ENCODE assay signal across 26 cellular contexts in the genomic region with DNA sequence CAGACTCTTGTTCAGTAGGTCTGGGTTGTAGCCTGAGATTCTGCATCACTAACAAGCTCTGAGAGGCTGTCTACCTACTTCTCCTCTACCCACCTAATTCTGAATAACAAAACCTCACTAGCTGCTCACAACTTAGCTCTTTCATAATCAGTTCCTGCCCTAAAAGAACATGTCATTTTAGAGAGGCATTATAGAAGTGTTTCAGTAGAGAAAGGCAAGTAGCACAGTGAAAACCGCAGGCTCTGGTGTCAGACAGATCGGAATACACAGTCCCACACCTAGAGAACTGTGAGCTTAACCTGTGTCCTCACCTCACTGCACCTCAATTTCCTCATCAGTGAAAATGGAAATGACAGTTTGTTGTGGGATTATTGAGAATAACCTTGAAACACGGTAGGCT.
DNase-seq lines count a peak whose midpoint lies in the region; ATAC-seq, FAIRE-seq and TF ChIP-seq lines count a peak whose summit lies in the region.
"Had no signal": no experiment of that assay in that cellular context is flagged by ENCODE, and none has a peak within 500 bp of the region (broad histone marks: within the 10 kb centered on the region; RNA-seq: fewer than 3 reads in every experiment).

No MANE protein-coding gene starts in this region.

- ATAC-seq in GM18870 (IDR thresholded peaks at IDR 0.05; ENCODE audit: unreplicated experiment) = peak; percentile 51
- peak; percentile 32 for ATAC-seq in WTC11
- no peak for ATAC-seq in GM18867 (IDR thresholded peaks at IDR 0.05; ENCODE audit: unreplicated experiment)
- ATAC-seq: Panc1 had no signal

- H2AFZ ChIP-seq in keratinocyte (ENCODE audit: control insufficient read depth, low read length) = no peak overlapping the region

- H3K27me3 ChIP-seq in keratinocyte (ENCODE audit: control insufficient read depth, extremely low read depth, insufficient read depth, low read length) = no peaks in the 10 kb centered on the region
- no peaks in the 10 kb centered on the region for H3K27me3 ChIP-seq in testis

- dilution Hi-C loops in keratinocyte (cut with MboI; ENCODE audit: extremely low pct_ligation_motif_present, low sequenced_read_pairs) = no loop called here

- no peak for TF ChIP-seq POLR2A in testis (IDR thresholded peaks at IDR 0.05)

- H3K4me1 ChIP-seq in keratinocyte (ENCODE audit: control insufficient read depth, extremely low read depth, insufficient read depth, low read length) = no peaks in the 10 kb centered on the region
- no peaks in the 10 kb centered on the region for H3K4me1 ChIP-seq in testis

- peaks cover 42% of the 10 kb centered on the region for H3K4me1 Mint-ChIP-seq in WTC11
- H3K4me1 Mint-ChIP-seq: IgD-negative memory B cell had no signal

- H3K36me3 ChIP-seq in keratinocyte (ENCODE audit: control insufficient read depth in 2 of 2, extremely low read depth in 1 of 2, insufficient read depth in 2 of 2, low read length in 2 of 2) (no peaks in the 10 kb centered on the region), testis (ENCODE audit: low read depth, missing control alignments) (no peaks in the 10 kb centered on the region)

- 87 to 89% methylated on average over 3 of the region's 3 CpGs for WGBS in testis, 2 donors

- H3K4me2 ChIP-seq in keratinocyte (ENCODE audit: control insufficient read depth, extremely low read depth, insufficient read depth, low read depth, low read length) = no peak overlapping the region
- H3K4me2 ChIP-seq: SK-N-SH had no signal

- H3K9me1 ChIP-seq in keratinocyte (ENCODE audit: control insufficient read depth, extremely low read depth, insufficient read depth, low read length) = no peaks in the 10 kb centered on the region

- intact Hi-C loops in testis (cut with DNase I; ENCODE audit: low total_unique reads) = no loop called here

- H3K4me3 ChIP-seq in GM12865 (ENCODE audit: low read depth, low read length) (no peak overlapping the region), keratinocyte (ENCODE audit: control insufficient read depth in 2 of 3, extremely low read depth in 1 of 3, insufficient read depth in 2 of 3, low read depth in 1 of 3, low read length in 3 of 3) (no peak overlapping the region), testis (no peak overlapping the region)

- DNase-seq in GM12865 (ENCODE audit: low read depth) (peak; percentile 26), WTC11 (ENCODE audit: low spot score) (no peak), keratinocyte (ENCODE audit: low read depth, low spot score) (no peak), NCI-H526 (lab: John Stamatoyannopoulos, UW) (no peak), testis (no peak)
- DNase-seq: EL, GF-D8, H9, HFFc6, Karpas-422, MV-4-11, NCI-H1105 treated with DMSO at 0.1 percent for 48 hours, NCI-H2029 treated with DMSO at 0.1 percent for 48 hours, NCI-H2171, NCI-H345, NCI-H524 treated with DMSO at 0.1 percent for 48 hours, SIG-M5, SK-N-SH, T-helper 2 cell had no signal

- CTCF ChIA-PET in WTC11 (lab: Charles Lee) = no interaction called here

- H3K9me3 ChIP-seq in keratinocyte (ENCODE audit: control insufficient read depth, low read depth, low read length) = no peaks in the 10 kb centered on the region
- no peaks in the 10 kb centered on the region for H3K9me3 ChIP-seq in testis
- H3K9me3 ChIP-seq: SK-N-SH had no signal

- no peak overlapping the region for H3K4me3 Mint-ChIP-seq in WTC11
- H3K4me3 Mint-ChIP-seq: H9, HFFc6, IgD-negative memory B cell had no signal

- H3K9me3 Mint-ChIP-seq in WTC11 = peaks cover 12% of the 10 kb centered on the region

- no peak overlapping the region for H3K27ac ChIP-seq in keratinocyte (ENCODE audit: control insufficient read depth, insufficient read depth, low read length)
- H3K27ac ChIP-seq in testis = no peak overlapping the region
- H3K27ac ChIP-seq: C4-2B had no signal

- peak; percentile 49 for FAIRE-seq in keratinocyte (lab: Jason Lieb, UNC)
- FAIRE-seq: A204.1, D721Med had no signal

- H3K27me3 Mint-ChIP-seq in WTC11 (ENCODE audit: low read depth) = peaks cover 12% of the 10 kb centered on the region

- H4K20me1 ChIP-seq in keratinocyte (ENCODE audit: control insufficient read depth, extremely low read depth, insufficient read depth, low read length) = no peaks in the 10 kb centered on the region

- TF ChIP-seq CTCF in GM12865 (IDR thresholded peaks at IDR 0.05; ENCODE audit: insufficient read depth, low read depth, low read length, missing control alignments) (no peak), WTC11 (IDR thresholded peaks at IDR 0.05) (no peak), keratinocyte (optimal IDR thresholded peaks at IDR 0.05 in 1 of 3, IDR thresholded peaks at IDR 0.05 in 1 of 3, conservative IDR thresholded peaks at IDR 0.05 in 1 of 3; ENCODE audit: extremely low read depth in 1 of 3, insufficient read depth in 2 of 3, low read length in 3 of 3) (no peak), testis (IDR thresholded peaks at IDR 0.05) (no peak)

- H3K36me3 Mint-ChIP-seq in WTC11 = peaks cover 4% of the 10 kb centered on the region
- H3K36me3 Mint-ChIP-seq: IgD-negative memory B cell had no signal

- H3K27ac Mint-ChIP-seq in WTC11 = no peak overlapping the region
- H3K27ac Mint-ChIP-seq: HFFc6, IgD-negative memory B cell had no signal

- no peaks in the 10 kb centered on the region for H3K79me2 ChIP-seq in keratinocyte (ENCODE audit: control insufficient read depth, insufficient read depth, low read length)

- POLR2A ChIA-PET in WTC11 (lab: Charles Lee) = no interaction called here

- no peak overlapping the region for H3K9ac ChIP-seq in keratinocyte (ENCODE audit: control insufficient read depth, extremely low read depth, insufficient read depth, low read length)
- H3K9ac ChIP-seq: SK-N-SH had no signal

TF ChIP-seq in WTC11, 78 proteins besides CTCF, POLR2A, EP300 and RAD21 (continues in another document):
- TF ChIP-seq MXD4 (CRISPR knock-in tag; IDR thresholded peaks at IDR 0.05; ENCODE audit: borderline replicate concordance) = no peak
- TF ChIP-seq, protein P1, sequence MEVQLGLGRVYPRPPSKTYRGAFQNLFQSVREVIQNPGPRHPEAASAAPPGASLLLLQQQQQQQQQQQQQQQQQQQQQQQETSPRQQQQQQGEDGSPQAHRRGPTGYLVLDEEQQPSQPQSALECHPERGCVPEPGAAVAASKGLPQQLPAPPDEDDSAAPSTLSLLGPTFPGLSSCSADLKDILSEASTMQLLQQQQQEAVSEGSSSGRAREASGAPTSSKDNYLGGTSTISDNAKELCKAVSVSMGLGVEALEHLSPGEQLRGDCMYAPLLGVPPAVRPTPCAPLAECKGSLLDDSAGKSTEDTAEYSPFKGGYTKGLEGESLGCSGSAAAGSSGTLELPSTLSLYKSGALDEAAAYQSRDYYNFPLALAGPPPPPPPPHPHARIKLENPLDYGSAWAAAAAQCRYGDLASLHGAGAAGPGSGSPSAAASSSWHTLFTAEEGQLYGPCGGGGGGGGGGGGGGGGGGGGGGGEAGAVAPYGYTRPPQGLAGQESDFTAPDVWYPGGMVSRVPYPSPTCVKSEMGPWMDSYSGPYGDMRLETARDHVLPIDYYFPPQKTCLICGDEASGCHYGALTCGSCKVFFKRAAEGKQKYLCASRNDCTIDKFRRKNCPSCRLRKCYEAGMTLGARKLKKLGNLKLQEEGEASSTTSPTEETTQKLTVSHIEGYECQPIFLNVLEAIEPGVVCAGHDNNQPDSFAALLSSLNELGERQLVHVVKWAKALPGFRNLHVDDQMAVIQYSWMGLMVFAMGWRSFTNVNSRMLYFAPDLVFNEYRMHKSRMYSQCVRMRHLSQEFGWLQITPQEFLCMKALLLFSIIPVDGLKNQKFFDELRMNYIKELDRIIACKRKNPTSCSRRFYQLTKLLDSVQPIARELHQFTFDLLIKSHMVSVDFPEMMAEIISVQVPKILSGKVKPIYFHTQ (CRISPR knock-in tag; IDR thresholded peaks at IDR 0.05) = no peak
- no peak for TF ChIP-seq NFATC4 (CRISPR knock-in tag; IDR thresholded peaks at IDR 0.05)
- TF ChIP-seq NFYB (CRISPR knock-in tag; conservative IDR thresholded peaks at IDR 0.05; ENCODE audit: low read depth) = no peak
- no peak for TF ChIP-seq NFE2L1 (CRISPR knock-in tag; IDR thresholded peaks at IDR 0.05)
- TF ChIP-seq, protein P2, sequence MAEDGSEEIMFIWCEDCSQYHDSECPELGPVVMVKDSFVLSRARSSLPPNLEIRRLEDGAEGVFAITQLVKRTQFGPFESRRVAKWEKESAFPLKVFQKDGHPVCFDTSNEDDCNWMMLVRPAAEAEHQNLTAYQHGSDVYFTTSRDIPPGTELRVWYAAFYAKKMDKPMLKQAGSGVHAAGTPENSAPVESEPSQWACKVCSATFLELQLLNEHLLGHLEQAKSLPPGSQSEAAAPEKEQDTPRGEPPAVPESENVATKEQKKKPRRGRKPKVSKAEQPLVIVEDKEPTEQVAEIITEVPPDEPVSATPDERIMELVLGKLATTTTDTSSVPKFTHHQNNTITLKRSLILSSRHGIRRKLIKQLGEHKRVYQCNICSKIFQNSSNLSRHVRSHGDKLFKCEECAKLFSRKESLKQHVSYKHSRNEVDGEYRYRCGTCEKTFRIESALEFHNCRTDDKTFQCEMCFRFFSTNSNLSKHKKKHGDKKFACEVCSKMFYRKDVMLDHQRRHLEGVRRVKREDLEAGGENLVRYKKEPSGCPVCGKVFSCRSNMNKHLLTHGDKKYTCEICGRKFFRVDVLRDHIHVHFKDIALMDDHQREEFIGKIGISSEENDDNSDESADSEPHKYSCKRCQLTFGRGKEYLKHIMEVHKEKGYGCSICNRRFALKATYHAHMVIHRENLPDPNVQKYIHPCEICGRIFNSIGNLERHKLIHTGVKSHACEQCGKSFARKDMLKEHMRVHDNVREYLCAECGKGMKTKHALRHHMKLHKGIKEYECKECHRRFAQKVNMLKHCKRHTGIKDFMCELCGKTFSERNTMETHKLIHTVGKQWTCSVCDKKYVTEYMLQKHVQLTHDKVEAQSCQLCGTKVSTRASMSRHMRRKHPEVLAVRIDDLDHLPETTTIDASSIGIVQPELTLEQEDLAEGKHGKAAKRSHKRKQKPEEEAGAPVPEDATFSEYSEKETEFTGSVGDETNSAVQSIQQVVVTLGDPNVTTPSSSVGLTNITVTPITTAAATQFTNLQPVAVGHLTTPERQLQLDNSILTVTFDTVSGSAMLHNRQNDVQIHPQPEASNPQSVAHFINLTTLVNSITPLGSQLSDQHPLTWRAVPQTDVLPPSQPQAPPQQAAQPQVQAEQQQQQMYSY (CRISPR knock-in tag; IDR thresholded peaks at IDR 0.05) = no peak
- no peak for TF ChIP-seq ZNF416 (CRISPR knock-in tag; IDR thresholded peaks at IDR 0.05)
- TF ChIP-seq ETV6 (CRISPR knock-in tag; IDR thresholded peaks at IDR 0.05) = no peak
